ENCODE assay signal across 15 cellular contexts in the genomic region with DNA sequence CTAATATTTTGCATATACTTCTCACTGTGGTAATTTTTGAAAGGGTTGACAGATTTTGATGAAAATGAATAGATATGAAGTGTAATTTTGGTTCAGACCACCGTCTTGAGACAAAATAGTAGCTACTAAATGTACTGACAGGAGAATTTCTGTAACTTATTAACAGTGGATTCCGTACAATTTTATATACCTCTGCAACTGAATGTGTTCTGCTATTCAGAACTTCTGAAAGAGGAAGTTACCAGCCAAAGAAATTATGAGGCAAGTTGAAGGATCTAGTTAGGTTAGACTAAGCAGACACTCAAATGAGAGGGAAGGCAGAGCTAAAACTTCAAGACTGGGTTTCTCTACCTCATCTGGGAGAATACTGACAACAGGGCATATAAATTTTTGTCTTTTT. TPM values are rescaled to one million over a fixed set of nuclear protein-coding genes. Genes with fewer than 3 reads are reported as not detected.
A peak's percentile ranks its signal among the peaks of the same experiment; 100 is the strongest.
DNase-seq lines count a peak whose midpoint lies in the region; ATAC-seq and TF ChIP-seq lines count a peak whose summit lies in the region.
"Had no signal": no experiment of that assay in that cellular context is flagged by ENCODE, and none has a peak within 500 bp of the region (broad histone marks: within the 10 kb centered on the region; RNA-seq: fewer than 3 reads in every experiment).

No MANE protein-coding gene starts in this region.

- H3K79me2 ChIP-seq in DOHH2 (ENCODE audit: control insufficient read depth, low read length): no peaks in the 10 kb centered on the region

- H3K4me2 ChIP-seq in DOHH2 (ENCODE audit: low read length): peak overlapping the region; percentile 53
- H3K4me2 ChIP-seq: A549 had no signal

- H4K20me1 ChIP-seq in DOHH2 (ENCODE audit: control insufficient read depth, insufficient read depth, low read depth, low read length): no peaks in the 10 kb centered on the region

- intact Hi-C loops in esophagus muscularis mucosa (cut with DNase I): no loop called here

- H3K4me1 ChIP-seq in DOHH2 (ENCODE audit: control insufficient read depth, low read length) (peaks cover 78% of the 10 kb centered on the region), esophagus muscularis mucosa (peaks cover 2 to 12% (median 7%) of the 10 kb centered on the region in 4 donors)

- whole genome bisulfite sequencing in esophagus muscularis mucosa: 98% methylated on average over 2 of the region's 2 CpGs

- H3K27me3 ChIP-seq in DOHH2 (ENCODE audit: control insufficient read depth, low read length) (no peaks in the 10 kb centered on the region), esophagus muscularis mucosa (no peaks in the 10 kb centered on the region)
- H3K27me3 ChIP-seq: SJSA1 had no signal

- no peaks in the 10 kb centered on the region for H3K9me3 ChIP-seq in DOHH2 (ENCODE audit: control insufficient read depth, insufficient read depth, low read length)
- H3K9me3 ChIP-seq in esophagus muscularis mucosa: no peaks in the 10 kb centered on the region
- H3K9me3 ChIP-seq: A549, SJSA1 had no signal

- peak overlapping the region; percentile 8; the same call in 1 of the 2 replicates for H3K4me3 ChIP-seq in DOHH2 (ENCODE audit: low read length)
- no peak overlapping the region for H3K4me3 ChIP-seq in coronary artery
- H3K4me3 ChIP-seq in esophagus muscularis mucosa: no peak overlapping the region
- H3K4me3 ChIP-seq: A549, GM23248, SJSA1 had no signal

- no peak for TF ChIP-seq CTCF in DOHH2 (IDR thresholded peaks at IDR 0.05; ENCODE audit: low read depth, low read length, poor library complexity, severe bottlenecking)
- TF ChIP-seq CTCF in coronary artery (IDR thresholded peaks at IDR 0.05): no peak
- no peak for TF ChIP-seq CTCF in esophagus muscularis mucosa (IDR thresholded peaks at IDR 0.05)

- H3K27ac ChIP-seq in DOHH2 (ENCODE audit: low read depth, low read length): peak overlapping the region; percentile 70
- H3K27ac ChIP-seq in coronary artery: no peak overlapping the region
- no peak overlapping the region for H3K27ac ChIP-seq in esophagus muscularis mucosa (replicated peaks in 1 of 4)
- H3K27ac ChIP-seq: A549, GM23248, SJSA1 had no signal

- H3K36me3 ChIP-seq in DOHH2 (ENCODE audit: control insufficient read depth, low read length) (no peaks in the 10 kb centered on the region), esophagus muscularis mucosa (no peaks in the 10 kb centered on the region)
- H3K36me3 ChIP-seq: SJSA1 had no signal

- TF ChIP-seq EP300 in esophagus muscularis mucosa (IDR thresholded peaks at IDR 0.05): no peak

- H3K9me2 ChIP-seq in DOHH2 (replicated peaks; ENCODE audit: control insufficient read depth, low read length): no peaks in the 10 kb centered on the region

- TF ChIP-seq POLR2A in esophagus muscularis mucosa (IDR thresholded peaks at IDR 0.05; ENCODE audit: low read depth): no peak

- DNase-seq in Kasumi-1 (lab: John Stamatoyannopoulos, UW) (peak; percentile 27 to 30), coronary artery (ENCODE audit: low spot score) (no peak), esophagus muscularis mucosa (ENCODE audit: extremely low spot score) (no peak), COR-L47 (lab: John Stamatoyannopoulos, UW) (no peak), DMS 273 treated with DMSO at 0.1 percent for 48 hours (lab: John Stamatoyannopoulos, UW) (no peak)
- DNase-seq: EL, GM23248, IMR-90, NCI-H2227 treated with DMSO at 0.1 percent for 48 hours had no signal

- ATAC-seq in GM19455 (IDR thresholded peaks at IDR 0.05; ENCODE audit: unreplicated experiment) (peak; percentile 44), HG02938 (IDR thresholded peaks at IDR 0.05; ENCODE audit: unreplicated experiment) (peak; percentile 72)
- ATAC-seq: A549 had no signal

- H3F3A ChIP-seq in DOHH2 (ENCODE audit: control insufficient read depth, insufficient read depth): peaks cover 6% of the 10 kb centered on the region; the same call in 1 of the 2 replicates

RNA-seq across cellular contexts. Expression of gene GAP43, which starts 29.4 kb away (rescaled TPM):
- total RNA-seq in esophagus muscularis mucosa: 1 to 10 TPM in 3 of 4 donors, under 1 TPM in 1; 0.42 to 7.0 (median 3.1) TPM
- total RNA-seq: fibroblast of villous mesenchyme, SJSA1 had no signal

Comparison
In these comparisons a context has a peak if more than half of its experiments do, and no peak if none do; other contexts are left out.
1. DNase-seq: peak in Kasumi-1 (2 of 2); none in coronary artery (single experiment), esophagus muscularis mucosa (single experiment), COR-L47 (single experiment) and DMS 273 treated with DMSO at 0.1 percent for 48 hours (single experiment).